ENCODE assay signal across 8 cellular contexts in genomic region chr7:106679153-106679931, GRCh38. TPM values are rescaled to one million over a fixed set of nuclear protein-coding genes. Genes with fewer than 3 reads are reported as not detected.
DNase-seq lines count a peak whose midpoint lies in the region; ATAC-seq, FAIRE-seq and TF ChIP-seq lines count a peak whose summit lies in the region.

No MANE protein-coding gene starts in this region.

- no peak overlapping the region for H3K9ac ChIP-seq in neuronal stem cell (ENCODE audit: low read depth, low read length, poor library complexity)

- no peak overlapping the region for H2BK5ac ChIP-seq in neuronal stem cell (ENCODE audit: low read length)

- DNase-seq in Calu3 (peak; percentile 14), RPMI8226 (peak; percentile 21), foreskin keratinocyte (peak; percentile 34 to 60), neuronal stem cell (ENCODE audit: low spot score) (no peak), WERI-Rb-1 (no peak), HuH-7 (ENCODE audit: low spot score) (no peak), small intestine (no peak)

- no peak overlapping the region for H3K4me3 ChIP-seq in neuronal stem cell (ENCODE audit: low read length in 2 of 2)
- no peak overlapping the region for H3K4me3 ChIP-seq in WERI-Rb-1 (ENCODE audit: low read depth, low read length)
- no peak overlapping the region for H3K4me3 ChIP-seq in small intestine (ENCODE audit: low read depth in 1 of 2, low read length in 2 of 2)

- H2BK120ac ChIP-seq in neuronal stem cell (ENCODE audit: low read depth, low read length), result no peak overlapping the region

- ATAC-seq in GM21786 (IDR thresholded peaks at IDR 0.05; ENCODE audit: unreplicated experiment) (peak; percentile 70), foreskin keratinocyte (peak; percentile 73)

- no TSS peak for BruUV-seq in Calu3 (replicated peaks; lab: Mats Ljungman, UMichigan)

- H3K4me1 ChIP-seq in foreskin keratinocyte (peaks cover 9% of the 10 kb centered on the region), neuronal stem cell (ENCODE audit: control insufficient read depth in 2 of 2, insufficient read depth in 1 of 2, low read depth in 1 of 2, low read length in 2 of 2) (no peaks in the 10 kb centered on the region), small intestine (ENCODE audit: control insufficient read depth in 2 of 2, insufficient read depth in 1 of 2, low read depth in 1 of 2, low read length in 1 of 2) (no peaks in the 10 kb centered on the region)

- peaks cover 3% of the 10 kb centered on the region for H3K9me3 Mint-ChIP-seq in Calu3 (ENCODE audit: low read depth, unreplicated experiment)

- no peak overlapping the region for H4K91ac ChIP-seq in neuronal stem cell (ENCODE audit: low read depth, low read length, poor library complexity)

- no peak overlapping the region for H4K8ac ChIP-seq in neuronal stem cell (ENCODE audit: low read depth, low read length)

- no peaks in the 10 kb centered on the region for H3K79me1 ChIP-seq in neuronal stem cell (ENCODE audit: low read depth, low read length)

- no peak overlapping the region for H2AK5ac ChIP-seq in neuronal stem cell (ENCODE audit: low read depth, low read length)

- peaks cover 12% of the 10 kb centered on the region for H3K4me1 Mint-ChIP-seq in Calu3 (ENCODE audit: low read depth, unreplicated experiment)

- H3K36me3 Mint-ChIP-seq in Calu3 (ENCODE audit: insufficient read depth, unreplicated experiment), result no peaks in the 10 kb centered on the region

- no peaks in the 10 kb centered on the region for H3K9me3 ChIP-seq in neuronal stem cell (replicated peaks in 1 of 2; ENCODE audit: control insufficient read depth in 2 of 2, insufficient read depth in 1 of 2, low read depth in 1 of 2, low read length in 2 of 2)
- no peaks in the 10 kb centered on the region for H3K9me3 ChIP-seq in WERI-Rb-1 (ENCODE audit: severe bottlenecking)
- no peaks in the 10 kb centered on the region for H3K9me3 ChIP-seq in small intestine (ENCODE audit: control insufficient read depth, low read depth)

- H3K4me3 Mint-ChIP-seq in Calu3 (ENCODE audit: low read depth, unreplicated experiment), result no peak overlapping the region

- H2BK12ac ChIP-seq in neuronal stem cell (ENCODE audit: low read length), result no peak overlapping the region

- H3K27me3 ChIP-seq in foreskin keratinocyte (no peaks in the 10 kb centered on the region), neuronal stem cell (ENCODE audit: control insufficient read depth in 3 of 3, insufficient read depth in 3 of 3, low read depth in 1 of 3, low read length in 3 of 3) (no peaks in the 10 kb centered on the region), WERI-Rb-1 (ENCODE audit: insufficient read depth, low read depth, severe bottlenecking) (no peaks in the 10 kb centered on the region), small intestine (ENCODE audit: control insufficient read depth in 2 of 2, insufficient read depth in 2 of 2, low read length in 2 of 2) (no peaks in the 10 kb centered on the region)

- FAIRE-seq in small intestine (lab: Jason Lieb, UNC), result no peak

- H3K14ac ChIP-seq in neuronal stem cell (ENCODE audit: low read length), result no peak overlapping the region

- H3K36me3 ChIP-seq in neuronal stem cell (replicated peaks in 1 of 2; ENCODE audit: control insufficient read depth in 2 of 2, insufficient read depth in 2 of 2, low read length in 2 of 2), result no peaks in the 10 kb centered on the region
- no peaks in the 10 kb centered on the region for H3K36me3 ChIP-seq in WERI-Rb-1
- no peaks in the 10 kb centered on the region for H3K36me3 ChIP-seq in small intestine (ENCODE audit: control insufficient read depth in 2 of 2, insufficient read depth in 2 of 2, low read length in 2 of 2)

- no peak overlapping the region for H3K4ac ChIP-seq in neuronal stem cell (ENCODE audit: low read length)

- no peak overlapping the region for H3K18ac ChIP-seq in neuronal stem cell (ENCODE audit: low read length)

- H3K27ac Mint-ChIP-seq in Calu3 (ENCODE audit: unreplicated experiment), result peak overlapping the region; percentile 21

- intact Hi-C loops in Calu3 (cut with micrococcal nuclease; ENCODE audit: unreplicated experiment), result no loop called here

- no peak overlapping the region for H2AFZ ChIP-seq in neuronal stem cell (ENCODE audit: low read length)

- H3K27me3 Mint-ChIP-seq in Calu3 (ENCODE audit: unreplicated experiment), result no peaks in the 10 kb centered on the region

- CTCF ChIA-PET in Calu3 (lab: Charles Lee), result interaction anchor here (1.0 kb wide), 2 partner anchors 52 to 1001 kb away, joined by 3 read pairs; no protein-coding TSS in a partner anchor

- no peak overlapping the region for H3K23ac ChIP-seq in neuronal stem cell (ENCODE audit: low read depth, low read length, poor library complexity)

- H2BK15ac ChIP-seq in neuronal stem cell (ENCODE audit: low read length), result no peak overlapping the region

- TF ChIP-seq CTCF in Calu3 (IDR thresholded peaks at IDR 0.05; ENCODE audit: unreplicated experiment) (no peak), foreskin keratinocyte (conservative IDR thresholded peaks at IDR 0.05) (no peak), WERI-Rb-1 (IDR thresholded peaks at IDR 0.05; ENCODE audit: low read depth, low read length) (no peak)

- no peak overlapping the region for H3K4me2 ChIP-seq in neuronal stem cell (ENCODE audit: insufficient read depth, low read length, poor library complexity, severe bottlenecking)

- no CpG with 5 or more reads among the region's 6 CpGs for WGBS in neuronal stem cell (ENCODE audit: extremely low coverage in 2 of 2, insufficient read length in 2 of 2, insufficient replicate concordance in 1 of 2), 2 donors
- 52 to 75% (median 68%) methylated on average over 6 of the region's 6 CpGs for WGBS in small intestine, 3 donors

- no peak overlapping the region for H3K27ac ChIP-seq in foreskin keratinocyte
- no peak overlapping the region for H3K27ac ChIP-seq in neuronal stem cell (replicated peaks; ENCODE audit: low read length)
- no peak overlapping the region for H3K27ac ChIP-seq in WERI-Rb-1
- H3K27ac ChIP-seq in small intestine (ENCODE audit: low read depth in 1 of 2, low read length in 1 of 2), result peak overlapping the region in 1 of 2 donors; percentile 58

RNA-seq across cellular contexts. Expression of gene CCDC71L, which starts 18.4 kb away (rescaled TPM):
- 28.1 and 30.9 TPM in 2 replicates for total RNA-seq in Calu3 (2022)
- total RNA-seq in foreskin keratinocyte, result 13.2 and 17.7 TPM in 2 replicates
- 14.5 and 20.5 TPM in 2 replicates for polyA plus RNA-seq in foreskin keratinocyte
- polyA plus RNA-seq in neuronal stem cell (2013, experiment 1 of 2), result 12.6 TPM
- 12.7 TPM for polyA plus RNA-seq in neuronal stem cell (2013, experiment 2 of 2)
- polyA plus RNA-seq in small intestine, result 10 to 100 TPM in 1 of 3 donors, 1 to 10 TPM in 2; 5.1 to 14.7 (median 9.7) TPM

Comparison
In these comparisons a context has a peak if more than half of its experiments do, and no peak if none do; other contexts are left out.
1. DNase-seq: peak in Calu3 (single experiment), RPMI8226 (single experiment) and foreskin keratinocyte (2 of 2); none in neuronal stem cell (single experiment), WERI-Rb-1 (single experiment), HuH-7 (single experiment) and small intestine (single experiment).